In genomic region chr9:93895535-93895934, GRCh38 we compare ENCODE assay signal across 17 cellular contexts. TPM values are rescaled to one million over a fixed set of nuclear protein-coding genes. Genes with fewer than 3 reads are reported as not detected.
"Had no signal": no experiment of that assay in that cellular context is flagged by ENCODE, and none has a peak within 500 bp of the region (broad histone marks: within the 10 kb centered on the region; RNA-seq: fewer than 3 reads in every experiment).

No MANE protein-coding gene starts in this region.

- H3K36me3 Mint-ChIP-seq: activated naive CD8-positive, alpha-beta T cell treated with anti-CD3 and anti-CD28 coated beads, Interleukin-2, amount 10 ng/mL, durations not matched to agents 7 days and 5 days had no signal

- H3K36me3 ChIP-seq: heart left ventricle, thyroid gland had no signal

- H3K9me3 ChIP-seq: thyroid gland had no signal

- H3K4me3 ChIP-seq: heart left ventricle, skin epidermis, thyroid gland had no signal

- H3K27ac Mint-ChIP-seq: activated naive CD8-positive, alpha-beta T cell treated with anti-CD3 and anti-CD28 coated beads, Interleukin-2, amount 10 ng/mL, durations not matched to agents 7 days and 5 days; T-helper 17 cell had no signal

- H3K27me3 ChIP-seq: heart left ventricle, thyroid gland had no signal

- H3K27me3 Mint-ChIP-seq: activated naive CD8-positive, alpha-beta T cell treated with anti-CD3 and anti-CD28 coated beads, Interleukin-2, amount 10 ng/mL, durations not matched to agents 7 days and 5 days; T-helper 17 cell had no signal

- H3K4me1 ChIP-seq: heart left ventricle, thyroid gland had no signal

- H3K27ac ChIP-seq: heart left ventricle, skin epidermis, thyroid gland had no signal

- DNase-seq: activated CD4-positive, alpha-beta T cell treated with anti-CD3 and anti-CD28 coated beads, Interleukin-2, amount 50 U/mL, for 1 hour; activated CD4-positive, CD25-positive, alpha-beta regulatory T cell; activated naive CD8-positive, alpha-beta T cell treated with anti-CD3 and anti-CD28 coated beads, Interleukin-2, amount 10 ng/mL, durations not matched to agents 7 days and 5 days; aorta; mesendoderm; nephron progenitor cell; T-helper 17 cell; thyroid gland had no signal

- ATAC-seq: heart left ventricle, T-helper 17 cell had no signal

- H3K4me1 Mint-ChIP-seq: nephron progenitor cell had no signal

- FAIRE-seq: bronchial epithelial cell, colon, endothelial cell of umbilical vein, frontal cortex, keratinocyte had no signal

- H3K4me3 Mint-ChIP-seq: activated naive CD8-positive, alpha-beta T cell treated with anti-CD3 and anti-CD28 coated beads, Interleukin-2, amount 10 ng/mL, durations not matched to agents 7 days and 5 days; nephron progenitor cell; T-helper 17 cell had no signal

RNA-seq across cellular contexts. Expression of gene BARX1, which starts 59.6 kb away (rescaled TPM):
- total RNA-seq: bronchial epithelial cell, endothelial cell of umbilical vein, frontal cortex, heart left ventricle, liver, renal cortical epithelial cell, T-helper 17 cell had no signal
- polyA plus RNA-seq: aorta, endothelial cell of umbilical vein, heart left ventricle, keratinocyte, liver had no signal
